ENCODE assay signal across 8 cellular contexts in genomic region chrX:53223068-53223693, GRCh38. TPM values are rescaled to one million over a fixed set of nuclear protein-coding genes. Genes with fewer than 3 reads are reported as not detected.
DNase-seq lines count a peak whose midpoint lies in the region; ATAC-seq, FAIRE-seq and TF ChIP-seq lines count a peak whose summit lies in the region.

No MANE protein-coding gene starts in this region.

- no peak overlapping the region for H2BK120ac ChIP-seq in mesenchymal stem cell (ENCODE audit: low read depth, low read length)

- DNase-seq in HCT116 (ENCODE audit: low read depth, low spot score) (no peak), GM12878 (ENCODE audit: low read depth, low spot score) (no peak), mesenchymal stem cell (no peak), GDM1 (lab: John Stamatoyannopoulos, UW) (no peak), NK-92 (lab: John Stamatoyannopoulos, UW; ENCODE audit: unreplicated experiment) (no peak), NCI-H1417 (lab: John Stamatoyannopoulos, UW) (no peak), NCI-H128 (lab: John Stamatoyannopoulos, UW; ENCODE audit: unreplicated experiment) (no peak)

- WGBS in GM12878 (ENCODE audit: insufficient coverage, insufficient replicate concordance, low lambda C conversion rate, missing lambda C conversion rate): 13% methylated on average over 2 of the region's 2 CpGs
- 82% methylated on average over 2 of the region's 2 CpGs for WGBS in mesenchymal stem cell

- no peak overlapping the region for H2AK5ac ChIP-seq in mesenchymal stem cell (ENCODE audit: low read length, severe bottlenecking)

- intact Hi-C loops in HCT116 (cut with micrococcal nuclease) (no loop called here), GM12878 (cut with micrococcal nuclease; ENCODE audit: unreplicated experiment) (loop anchor here (5.0 kb wide), 1 partner anchor 199 kb away; the partner anchor contains the start of genes RIBC1 and SMC1A)

- no peak overlapping the region for H4K91ac ChIP-seq in mesenchymal stem cell (ENCODE audit: low read length)

- in situ Hi-C loops in GM12878 (cut with MboI): no loop called here

- no peak overlapping the region for H3K23ac ChIP-seq in mesenchymal stem cell (ENCODE audit: low read length in 2 of 2)

- BruUV-seq in HCT116 (replicated peaks; lab: Mats Ljungman, UMichigan): no TSS peak
- no TSS peak for BruUV-seq in GM12878 (replicated peaks; lab: Mats Ljungman, UMichigan)

- H3K9ac ChIP-seq in HCT116 (ENCODE audit: low read length) (no peak overlapping the region), GM12878 (ENCODE audit: control insufficient read depth, insufficient read depth, low read length) (peak overlapping the region; percentile 99), mesenchymal stem cell (ENCODE audit: low read length) (peak overlapping the region; percentile 100)

- no peak for TF ChIP-seq RAD21 in HCT116 (IDR thresholded peaks at IDR 0.05; ENCODE audit: low read depth)
- no peak for TF ChIP-seq RAD21 in GM12878 (IDR thresholded peaks at IDR 0.05; ENCODE audit: insufficient read depth, low read depth, low read length)

- H3K9me2 ChIP-seq in HCT116 (ENCODE audit: insufficient read depth): no peaks in the 10 kb centered on the region

- RAD21 ChIA-PET in HCT116 (lab: Charles Lee; ENCODE audit: low non-redundant PET in 1 of 2, low total read pairs in 2 of 2, uncharacterized antibody in 2 of 2, unreplicated experiment in 2 of 2): no interaction called here
- RAD21 ChIA-PET in GM12878 (lab: Charles Lee; ENCODE audit: unreplicated experiment): interaction anchor here (0.6 kb wide), 1 partner anchor 34 kb away, joined by 3 read pairs; no protein-coding TSS in a partner anchor

- H3K4me1 ChIP-seq in HCT116 (ENCODE audit: control insufficient read depth in 1 of 2, insufficient read depth in 2 of 2, low read length in 2 of 2): peaks cover 8 to 15% of the 10 kb centered on the region in 2 experiments
- H3K4me1 ChIP-seq in GM12878 (ENCODE audit: control insufficient read depth, insufficient read depth, low read length): peaks cover 9% of the 10 kb centered on the region
- peaks cover 19% of the 10 kb centered on the region for H3K4me1 ChIP-seq in mesenchymal stem cell (ENCODE audit: control insufficient read depth, insufficient read depth, low read depth, low read length)

- peak overlapping the region; percentile 82 for H3K4me2 ChIP-seq in HCT116 (ENCODE audit: low read length)
- H3K4me2 ChIP-seq in GM12878 (ENCODE audit: control insufficient read depth, insufficient read depth): peak overlapping the region; percentile 99
- peak overlapping the region; percentile 75 for H3K4me2 ChIP-seq in mesenchymal stem cell (ENCODE audit: low read length, poor library complexity, severe bottlenecking)

- H2BK12ac ChIP-seq in mesenchymal stem cell (ENCODE audit: low read length in 2 of 2): no peak overlapping the region

- H3K14ac ChIP-seq in mesenchymal stem cell (ENCODE audit: low read length in 2 of 2): no peak overlapping the region

- H3K36me3 ChIP-seq in HCT116 (ENCODE audit: control insufficient read depth in 1 of 2, insufficient read depth in 2 of 2, low read length in 2 of 2): peaks cover 0 to 9% of the 10 kb centered on the region in 2 experiments; a peak in 2 of 4 replicates
- H3K36me3 ChIP-seq in GM12878 (ENCODE audit: control insufficient read depth in 2 of 2, insufficient read depth in 2 of 2, low read length in 1 of 2): peaks cover 11 to 16% of the 10 kb centered on the region in 2 experiments
- peaks cover 18 to 43% of the 10 kb centered on the region in 2 experiments for H3K36me3 ChIP-seq in mesenchymal stem cell (ENCODE audit: control insufficient read depth in 1 of 2, insufficient read depth in 2 of 2, low read depth in 1 of 2, low read length in 2 of 2)

- H3K18ac ChIP-seq in mesenchymal stem cell (ENCODE audit: low read depth in 1 of 2, low read length in 2 of 2): no peak overlapping the region

- H3K27ac ChIP-seq in 22Rv1 (peak overlapping the region; percentile 87), HCT116 (ENCODE audit: low read depth, low read length) (no peak overlapping the region), GM12878 (ENCODE audit: control insufficient read depth, insufficient read depth) (peak overlapping the region; percentile 99), mesenchymal stem cell (ENCODE audit: low read length, poor library complexity, severe bottlenecking) (no peak overlapping the region)

- TF ChIP-seq CTCF in 22Rv1 (IDR thresholded peaks at IDR 0.05) (no peak), HCT116 (IDR thresholded peaks at IDR 0.05 in 2 of 3, conservative IDR thresholded peaks at IDR 0.05 in 1 of 3; ENCODE audit: borderline replicate concordance in 1 of 3, insufficient read depth in 1 of 3, low read depth in 2 of 3, low read length in 2 of 3) (no peak), GM12878 (IDR thresholded peaks at IDR 0.05 in 2 of 3, conservative IDR thresholded peaks at IDR 0.05 in 1 of 3; ENCODE audit: control insufficient read depth in 2 of 3, extremely low read depth in 1 of 3, insufficient read depth in 1 of 3, low read depth in 3 of 3, low read length in 3 of 3) (peak in 1 of 3 experiments; percentile 11; a peak in 3 of 6 replicates)

- TF ChIP-seq POLR2A in HCT116 (IDR thresholded peaks at IDR 0.05; ENCODE audit: borderline replicate concordance, extremely low read depth, insufficient read depth, insufficient read length) (no peak), GM12878 (IDR thresholded peaks at IDR 0.05; ENCODE audit: low read depth, low read length) (0 out of 2 replicates have a peak, but pooled peaks have one; percentile 23)

- no peak overlapping the region for H2BK5ac ChIP-seq in mesenchymal stem cell (ENCODE audit: low read depth, low read length, poor library complexity, severe bottlenecking)

- H3K9me3 ChIP-seq in HCT116 (ENCODE audit: control insufficient read depth in 1 of 2, insufficient read depth in 1 of 2, low read depth in 1 of 2, low read length in 2 of 2) (no peaks in the 10 kb centered on the region), GM12878 (replicated peaks; ENCODE audit: control insufficient read depth, insufficient read depth, low read length) (no peaks in the 10 kb centered on the region; the same call in 2 of the 3 replicates), mesenchymal stem cell (ENCODE audit: control insufficient read depth, low read length) (no peaks in the 10 kb centered on the region)

- POLR2A ChIA-PET in HCT116 (lab: Charles Lee): interaction anchor here (0.6 kb wide), 1 partner anchor 141 kb away, joined by 3 read pairs; the partner anchor contains the start of gene TSPYL2
- POLR2A ChIA-PET in GM12878 (lab: Charles Lee): no interaction called here

- H3K27me3 ChIP-seq in HCT116 (ENCODE audit: insufficient read depth, low read length) (no peaks in the 10 kb centered on the region), GM12878 (replicated peaks in 1 of 2; ENCODE audit: control insufficient read depth in 2 of 2, insufficient read depth in 2 of 2, low read length in 1 of 2) (no peaks in the 10 kb centered on the region), mesenchymal stem cell (ENCODE audit: control insufficient read depth in 1 of 2, insufficient read depth in 1 of 2, low read length in 2 of 2) (peaks cover 0 to 3% of the 10 kb centered on the region in 2 experiments)

- H4K8ac ChIP-seq in mesenchymal stem cell (ENCODE audit: low read length): no peak overlapping the region

- SMC1A ChIA-PET in GM12878 (lab: Charles Lee; ENCODE audit: uncharacterized antibody, unreplicated experiment): no interaction called here

- no peak overlapping the region for H3K4ac ChIP-seq in mesenchymal stem cell (ENCODE audit: low read depth in 1 of 2, low read length in 2 of 2)

- H4K20me1 ChIP-seq in HCT116 (ENCODE audit: insufficient read depth): peaks cover 7% of the 10 kb centered on the region; the same call in 1 of the 2 replicates
- peaks cover 26% of the 10 kb centered on the region for H4K20me1 ChIP-seq in GM12878 (ENCODE audit: control insufficient read depth, insufficient read depth)

- H3K79me2 ChIP-seq in HCT116 (ENCODE audit: insufficient read depth, low read length) (peaks cover 46% of the 10 kb centered on the region), GM12878 (ENCODE audit: control insufficient read depth, insufficient read depth, low read length) (peaks cover 59% of the 10 kb centered on the region)

- H3K4me3 ChIP-seq in HCT116 (replicated peaks in 1 of 2; ENCODE audit: low read depth in 1 of 2, low read length in 2 of 2) (peak overlapping the region; percentile 80 to 81), GM12878 (peak overlapping the region; percentile 96), mesenchymal stem cell (ENCODE audit: insufficient read depth in 1 of 2, low read depth in 1 of 2, low read length in 2 of 2) (peak overlapping the region; percentile 39 to 92)

- H2AFZ ChIP-seq in HCT116 (ENCODE audit: low read depth, low read length, poor library complexity, severe bottlenecking): no peak overlapping the region
- H2AFZ ChIP-seq in GM12878 (ENCODE audit: control insufficient read depth, low read depth, low read length): no peak overlapping the region
- H2AFZ ChIP-seq in mesenchymal stem cell (ENCODE audit: low read depth, low read length): no peak overlapping the region

- no peak for FAIRE-seq in GM12878 (lab: Jason Lieb, UNC)

- peaks cover 5% of the 10 kb centered on the region for H3K79me1 ChIP-seq in mesenchymal stem cell (replicated peaks; ENCODE audit: low read length, poor library complexity, severe bottlenecking)

- H2BK15ac ChIP-seq in mesenchymal stem cell (ENCODE audit: low read depth, poor library complexity, severe bottlenecking): no peak overlapping the region

- TF ChIP-seq EP300 in GM12878 (IDR thresholded peaks at IDR 0.05; ENCODE audit: borderline replicate concordance in 1 of 2, control insufficient read depth in 1 of 2, low read depth in 2 of 2, low read length in 2 of 2): no peak

- ATAC-seq in HCT116: no peak
- peak; percentile 14 for ATAC-seq in GM12878

- CTCF ChIA-PET in HCT116 (lab: Charles Lee): no interaction called here
- CTCF ChIA-PET in GM12878 (lab: Yijun Ruan, JAX): interaction anchor here (0.9 to 1.2 kb wide), 3 partner anchors 33 to 151 kb away, joined by 3 to 4 read pairs (median 3); no protein-coding TSS in a partner anchor

RNA-seq across cellular contexts. Expression of gene KDM5C, which starts 1.8 kb away (rescaled TPM):
- total RNA-seq in HCT116 (2021; ENCODE audit: unreplicated experiment): 72.9 TPM
- polyA plus RNA-seq in HCT116 (2012): 55.9 and 61.7 TPM in 2 replicates
- 354 and 399 TPM in 2 replicates for total RNA-seq in GM12878 (2013; cell fraction: nucleolus; rRNA removed)
- 48.0 and 59.2 TPM in 2 replicates for total RNA-seq in GM12878 (2014; rRNA removed)
- 35.7 and 42.1 TPM in 2 replicates for total RNA-seq in GM12878 (2014; rRNA removed; fragmentation: Illumina TruSeq; extraction: Trizol)
- 99.4 and 110 TPM in 2 replicates for total RNA-seq in GM12878 (2021)
- 34.8 TPM for polyA plus RNA-seq in GM12878 (2011; ENCODE audit: low read depth)
- polyA plus RNA-seq in GM12878 (2011; rRNA removed): 40.2 and 88.5 TPM in 2 replicates
- polyA plus RNA-seq in GM12878 (2011; cell fraction: cytosol; rRNA removed): 61.8 and 80.7 TPM in 2 replicates
- polyA plus RNA-seq in GM12878 (2011; cell fraction: nucleus; rRNA removed): 295 and 353 TPM in 2 replicates
- polyA plus RNA-seq in GM12878 (2012): 63.5 and 69.1 TPM in 2 replicates
- 45.1 and 51.0 TPM in 2 replicates for polyA plus RNA-seq in GM12878 (2014; fragmentation: Illumina TruSeq; extraction: Trizol)
- 1 to 10 TPM; 1.5 TPM for polyA plus RNA-seq in GM12878 (2014; fragmentation: Nextera tagmentation; extraction: Ambion mirVana)
- 58.5 and 64.7 TPM in 2 replicates for polyA plus RNA-seq in GM12878 (2014; rRNA removed)
- polyA plus RNA-seq in GM12878 (2016; fragmentation: Nextera tagmentation; extraction: Ambion mirVana): 10 to 100 TPM; 49.0 to 54.9 TPM
- 126 and 142 TPM in 2 replicates for polyA minus RNA-seq in GM12878 (2011; rRNA and poly(A)+ RNA removed)
- 51.1 and 56.4 TPM in 2 replicates for polyA minus RNA-seq in GM12878 (2011; cell fraction: cytosol; rRNA and poly(A)+ RNA removed)
- 116 and 171 TPM in 2 replicates for polyA minus RNA-seq in GM12878 (2011; cell fraction: nucleus; rRNA and poly(A)+ RNA removed)
- 24.8 TPM for polyA plus RNA-seq in mesenchymal stem cell (2013, experiment 1 of 2)
- 24.4 TPM for polyA plus RNA-seq in mesenchymal stem cell (2013, experiment 2 of 2)

RNA-seq across cellular contexts. Expression of gene IQSEC2, which starts 58.2 kb away (rescaled TPM):
- total RNA-seq in HCT116 (2021; ENCODE audit: unreplicated experiment) (20.7 TPM), GM12878 (2014; rRNA removed) (not detected in 2 replicates), GM12878 (2014; rRNA removed; fragmentation: Illumina TruSeq; extraction: Trizol) (not detected in 2 replicates), GM12878 (2021) (0.08 and 0.23 TPM in 2 replicates)
- 17.0 and 20.0 TPM in 2 replicates for polyA plus RNA-seq in HCT116 (2012)
- 0.61 and 0.98 TPM in 2 replicates for total RNA-seq in GM12878 (2013; cell fraction: nucleolus; rRNA removed)
- not detected for polyA plus RNA-seq in GM12878 (2011; ENCODE audit: low read depth)
- polyA plus RNA-seq in GM12878 (2011; rRNA removed) (0.04 TPM in 1 of 2 replicates, not detected in the other), GM12878 (2014; fragmentation: Illumina TruSeq; extraction: Trizol) (0.07 TPM in 1 of 2 replicates, not detected in the other), GM12878 (2014; fragmentation: Nextera tagmentation; extraction: Ambion mirVana) (under 1 TPM; 0.04 to 0.11 TPM), GM12878 (2014; rRNA removed) (0.01 and 0.22 TPM in 2 replicates), GM12878 (2016; fragmentation: Nextera tagmentation; extraction: Ambion mirVana) (under 1 TPM in 1 of 2 experiments, not detected in 1; 0.04 TPM)
- 0.05 and 0.07 TPM in 2 replicates for polyA plus RNA-seq in GM12878 (2011; cell fraction: cytosol; rRNA removed)
- polyA plus RNA-seq in GM12878 (2011; cell fraction: nucleus; rRNA removed): 0.20 and 0.27 TPM in 2 replicates
- polyA plus RNA-seq in GM12878 (2012): 0.13 and 0.18 TPM in 2 replicates
- polyA minus RNA-seq in GM12878 (2011; rRNA and poly(A)+ RNA removed): not detected in 2 replicates
- polyA minus RNA-seq in GM12878 (2011; cell fraction: cytosol; rRNA and poly(A)+ RNA removed): not detected in 2 replicates
- polyA minus RNA-seq in GM12878 (2011; cell fraction: nucleus; rRNA and poly(A)+ RNA removed): 0.36 TPM in 1 of 2 replicates, not detected in the other
- polyA plus RNA-seq in mesenchymal stem cell (2013, experiment 1 of 2): 22.4 TPM
- 21.2 TPM for polyA plus RNA-seq in mesenchymal stem cell (2013, experiment 2 of 2)

Comparison
In these comparisons a context has a peak if more than half of its experiments do, and no peak if none do; other contexts are left out.
1. H3K27ac ChIP-seq: peak in 22Rv1 (single experiment) and GM12878 (single experiment); none in HCT116 (single experiment) and mesenchymal stem cell (single experiment).
2. RNA of gene IQSEC2, which starts 58.2 kb away (total RNA-seq): 20.7 TPM in HCT116 (single experiment); 0.08 to 0.98 TPM in GM12878; every median in the first group is over 10 times any median in the second.
3. Peak in every context shown above with its lines, with median percentiles within 50 percentile points of each other: H3K4me2 ChIP-seq and H3K4me3 ChIP-seq.